8 cellular contexts compared by ENCODE assay signal in genomic region chr12:26121841-26122680, GRCh38. TPM values are rescaled to one million over a fixed set of nuclear protein-coding genes. Genes with fewer than 3 reads are reported as not detected.
DNase-seq lines count a peak whose midpoint lies in the region; ATAC-seq and TF ChIP-seq lines count a peak whose summit lies in the region.

No MANE protein-coding gene starts in this region.

- peak overlapping the region; percentile 42 for H3K4me2 ChIP-seq in SU-DHL-6 (ENCODE audit: low read depth, low read length, poor library complexity, severe bottlenecking)

- TF ChIP-seq POLR2A in right lobe of liver (IDR thresholded peaks at IDR 0.05) (no peak), testis (IDR thresholded peaks at IDR 0.05) (no peak)

- ATAC-seq in HG02678 (IDR thresholded peaks at IDR 0.05; ENCODE audit: unreplicated experiment): peak; percentile 35
- peak; percentile 2 to 33 (median 6) for ATAC-seq in right lobe of liver
- ATAC-seq in HG03520 (IDR thresholded peaks at IDR 0.05; ENCODE audit: unreplicated experiment): no peak

- H4K20me1 ChIP-seq in SU-DHL-6 (ENCODE audit: low read depth, low read length): no peaks in the 10 kb centered on the region

- no peaks in the 10 kb centered on the region for H3K9me2 ChIP-seq in SU-DHL-6 (replicated peaks; ENCODE audit: insufficient read depth, low read length)

- H3K4me3 ChIP-seq in SU-DHL-6 (ENCODE audit: insufficient read depth, low read length, poor library complexity, severe bottlenecking): peak overlapping the region; percentile 37
- H3K4me3 ChIP-seq in right lobe of liver: peak overlapping the region; percentile 34 to 45 (median 37)
- H3K4me3 ChIP-seq in testis: peak overlapping the region; percentile 73 to 82

- WGBS in right lobe of liver (ENCODE audit: insufficient coverage, low coverage, low lambda C conversion rate, missing lambda C conversion rate): 4% methylated on average over 23 of the region's 94 CpGs
- WGBS in testis, 2 donors: 2 to 5% methylated on average over 16 to 76 of the region's 94 CpGs

- H3K4me1 ChIP-seq in right lobe of liver: peaks cover 0 to 43% (median 3%) of the 10 kb centered on the region in 4 donors
- H3K4me1 ChIP-seq in testis: peaks cover 19% of the 10 kb centered on the region

- H3K79me2 ChIP-seq in SU-DHL-6 (ENCODE audit: insufficient read depth, low read length): no peaks in the 10 kb centered on the region

- H3K9me3 ChIP-seq in SU-DHL-6 (ENCODE audit: insufficient read depth, low read length) (no peaks in the 10 kb centered on the region), right lobe of liver (no peaks in the 10 kb centered on the region), testis (no peaks in the 10 kb centered on the region)

- no peak overlapping the region for H3K9ac ChIP-seq in SU-DHL-6 (ENCODE audit: low read length)

- H3K27me3 ChIP-seq in SU-DHL-6 (ENCODE audit: low read length) (no peaks in the 10 kb centered on the region), right lobe of liver (peaks cover 0 to 32% of the 10 kb centered on the region in 2 donors), testis (no peaks in the 10 kb centered on the region)

- H3K36me3 ChIP-seq in SU-DHL-6 (ENCODE audit: low read length) (no peaks in the 10 kb centered on the region), right lobe of liver (no peaks in the 10 kb centered on the region), testis (ENCODE audit: low read depth, missing control alignments) (no peaks in the 10 kb centered on the region)

- DNase-seq in GM03348 (ENCODE audit: low spot score) (peak; percentile 60), cerebellum (ENCODE audit: low spot score) (peak; percentile 12), right lobe of liver (peak in 2 of 3 donors; percentile 41 to 51), testis (no peak), DMS79 (lab: John Stamatoyannopoulos, UW) (no peak)

- H3K27ac ChIP-seq in SU-DHL-6 (ENCODE audit: low read depth, low read length) (no peak overlapping the region), right lobe of liver (no peak overlapping the region), testis (peak overlapping the region; percentile 90 to 93)

- intact Hi-C loops in right lobe of liver (cut with DNase I) (no loop called here), testis (cut with DNase I; ENCODE audit: low total_unique reads) (no loop called here)

- TF ChIP-seq CTCF in SU-DHL-6 (IDR thresholded peaks at IDR 0.05; ENCODE audit: insufficient read depth, low read length, poor library complexity, severe bottlenecking): no peak
- no peak for TF ChIP-seq CTCF in right lobe of liver (IDR thresholded peaks at IDR 0.05)
- no peak for TF ChIP-seq CTCF in testis (IDR thresholded peaks at IDR 0.05)

- H2AFZ ChIP-seq in SU-DHL-6 (ENCODE audit: low read depth, low read length, severe bottlenecking): no peak overlapping the region

- no peaks in the 10 kb centered on the region for H3F3A ChIP-seq in SU-DHL-6 (ENCODE audit: insufficient read depth)

RNA-seq across cellular contexts. Expression of gene BHLHE41, which starts 2.8 kb away (rescaled TPM):
- total RNA-seq in cerebellum (6.6 TPM), right lobe of liver (1 to 10 TPM in 2 of 6 experiments, under 1 TPM in 4; 0.43 to 1.3 (median 0.84) TPM), testis (10 to 100 TPM; 13.9 to 23.8 TPM)
- 10.0 TPM for polyA plus RNA-seq in testis (ENCODE audit: insufficient read depth, low read depth, low replicate concordance)

Comparison
In these comparisons a context has a peak if more than half of its experiments do, and no peak if none do; other contexts are left out.
1. DNase-seq: peak in GM03348 (single experiment), cerebellum (single experiment) and right lobe of liver (2 of 3); none in testis (single experiment) and DMS79 (single experiment).
2. H3K27ac ChIP-seq: peak in testis (2 of 2); none in SU-DHL-6 (single experiment) and right lobe of liver (0 of 3).
3. Peak in every context shown above with its lines, with median percentiles within 50 percentile points of each other: H3K4me3 ChIP-seq.